In genomic region chr1:16162163-16162822, GRCh38 we compare ENCODE assay signal across 1 cellular context.
TF ChIP-seq lines count a peak whose summit lies in the region.

No MANE protein-coding gene starts in this region.

TF ChIP-seq in HCT116, 20 proteins besides CTCF, POLR2A, EP300 and RAD21 (continued from another document):
- TF ChIP-seq EZH2phosphoT487 (IDR thresholded peaks at IDR 0.05; ENCODE audit: borderline replicate concordance), result no peak
- no peak for TF ChIP-seq EGR1 (IDR thresholded peaks at IDR 0.05; ENCODE audit: low read depth)
- TF ChIP-seq, protein P1, sequence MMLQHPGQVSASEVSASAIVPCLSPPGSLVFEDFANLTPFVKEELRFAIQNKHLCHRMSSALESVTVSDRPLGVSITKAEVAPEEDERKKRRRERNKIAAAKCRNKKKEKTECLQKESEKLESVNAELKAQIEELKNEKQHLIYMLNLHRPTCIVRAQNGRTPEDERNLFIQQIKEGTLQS (IDR thresholded peaks at IDR 0.05), result no peak
- peak; percentile 99 for TF ChIP-seq TCF7L2 (IDR thresholded peaks at IDR 0.05; ENCODE audit: borderline replicate concordance, extremely low read depth, insufficient read depth, insufficient read length)
- peak; percentile 48; the same call in 1 of the 2 replicates for TF ChIP-seq POLR2AphosphoS5 (IDR thresholded peaks at IDR 0.05; ENCODE audit: low read depth, low read length)
